ENCODE assay signal across 9 cellular contexts in the genomic region with DNA sequence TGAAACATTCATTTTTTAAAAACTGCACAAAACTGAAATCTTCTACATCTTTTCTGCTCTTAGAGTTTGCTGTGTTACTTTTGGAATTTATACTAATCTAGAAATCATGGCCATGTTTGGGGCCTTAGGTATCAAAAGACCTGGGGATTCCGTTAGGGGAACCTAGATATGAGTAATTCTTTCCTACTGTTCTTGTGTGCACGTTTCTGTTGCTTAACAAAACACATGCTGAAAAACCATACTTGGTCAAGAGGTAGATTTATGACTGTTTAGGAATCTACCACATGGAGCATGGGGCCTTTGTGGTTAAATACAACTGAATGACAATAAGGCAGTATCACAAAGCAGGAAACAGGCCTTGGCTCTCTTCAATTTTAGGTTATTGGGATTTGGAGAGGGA.
A peak's percentile ranks its signal among the peaks of the same experiment; 100 is the strongest.
DNase-seq lines count a peak whose midpoint lies in the region; ATAC-seq, FAIRE-seq and TF ChIP-seq lines count a peak whose summit lies in the region.
"Had no signal": no experiment of that assay in that cellular context is flagged by ENCODE, and none has a peak within 500 bp of the region (broad histone marks: within the 10 kb centered on the region; RNA-seq: fewer than 3 reads in every experiment).

No MANE protein-coding gene starts in this region.

- WGBS in pancreas, 2 donors: 50 to 71% methylated on average over 2 of the region's 2 CpGs

- ATAC-seq in GM21515 (IDR thresholded peaks at IDR 0.05; ENCODE audit: unreplicated experiment): peak; percentile 65
- ATAC-seq in HG03469 (IDR thresholded peaks at IDR 0.05; ENCODE audit: unreplicated experiment): peak; percentile 86
- ATAC-seq in pancreas: no peak

- DNase-seq in GM12865 (ENCODE audit: low read depth): peak; percentile 75
- DNase-seq in dermis microvascular lymphatic vessel endothelial cell (ENCODE audit: low read depth in 2 of 2): peak; percentile 29 to 70
- no peak for DNase-seq in ureter (ENCODE audit: low spot score)
- DNase-seq in GM19239 (ENCODE audit: insufficient read length, low spot score): no peak
- DNase-seq in stimulated activated CD4-positive, alpha-beta T cell treated with anti-CD3 and anti-CD28 coated beads, Interleukin-2, amount 100 ng/mL, for 48 hours: no peak
- no peak for DNase-seq in pancreas
- DNase-seq: sigmoid colon had no signal

- FAIRE-seq in GM19239 (lab: Jason Lieb, UNC) (no peak), pancreas (lab: Jason Lieb, UNC) (no peak)

- no peaks in the 10 kb centered on the region for H3K9me3 ChIP-seq in pancreas
- H3K9me3 ChIP-seq: sigmoid colon had no signal

- H3K4me3 ChIP-seq in GM12865 (ENCODE audit: low read depth, low read length): no peak overlapping the region
- no peak overlapping the region for H3K4me3 ChIP-seq in pancreas
- H3K4me3 ChIP-seq: sigmoid colon had no signal

- peaks cover 0 to 6% (median 0%) of the 10 kb centered on the region in 3 donors for H3K4me1 ChIP-seq in pancreas

- H3K27me3 ChIP-seq in pancreas: no peaks in the 10 kb centered on the region
- H3K27me3 ChIP-seq: sigmoid colon had no signal

- H3K27ac ChIP-seq in pancreas: no peak overlapping the region

- intact Hi-C loops in pancreas (cut with DNase I): no loop called here

- H3K36me3 ChIP-seq in pancreas: no peaks in the 10 kb centered on the region
- H3K36me3 ChIP-seq: sigmoid colon had no signal

- TF ChIP-seq CTCF in GM12865 (IDR thresholded peaks at IDR 0.05; ENCODE audit: insufficient read depth, low read depth, low read length, missing control alignments) (no peak), pancreas (IDR thresholded peaks at IDR 0.05) (no peak)

Comparison
In these comparisons a context has a peak if more than half of its experiments do, and no peak if none do; other contexts are left out.
1. DNase-seq: peak in GM12865 (single experiment) and dermis microvascular lymphatic vessel endothelial cell (2 of 2); none in ureter (single experiment), GM19239 (single experiment), stimulated activated CD4-positive, alpha-beta T cell treated with anti-CD3 and anti-CD28 coated beads, Interleukin-2, amount 100 ng/mL, for 48 hours (0 of 2) and pancreas (0 of 6).
2. ATAC-seq: peak in GM21515 (single experiment) and HG03469 (single experiment); none in pancreas (0 of 4).